ENCODE assay signal across 16 cellular contexts in the genomic region with DNA sequence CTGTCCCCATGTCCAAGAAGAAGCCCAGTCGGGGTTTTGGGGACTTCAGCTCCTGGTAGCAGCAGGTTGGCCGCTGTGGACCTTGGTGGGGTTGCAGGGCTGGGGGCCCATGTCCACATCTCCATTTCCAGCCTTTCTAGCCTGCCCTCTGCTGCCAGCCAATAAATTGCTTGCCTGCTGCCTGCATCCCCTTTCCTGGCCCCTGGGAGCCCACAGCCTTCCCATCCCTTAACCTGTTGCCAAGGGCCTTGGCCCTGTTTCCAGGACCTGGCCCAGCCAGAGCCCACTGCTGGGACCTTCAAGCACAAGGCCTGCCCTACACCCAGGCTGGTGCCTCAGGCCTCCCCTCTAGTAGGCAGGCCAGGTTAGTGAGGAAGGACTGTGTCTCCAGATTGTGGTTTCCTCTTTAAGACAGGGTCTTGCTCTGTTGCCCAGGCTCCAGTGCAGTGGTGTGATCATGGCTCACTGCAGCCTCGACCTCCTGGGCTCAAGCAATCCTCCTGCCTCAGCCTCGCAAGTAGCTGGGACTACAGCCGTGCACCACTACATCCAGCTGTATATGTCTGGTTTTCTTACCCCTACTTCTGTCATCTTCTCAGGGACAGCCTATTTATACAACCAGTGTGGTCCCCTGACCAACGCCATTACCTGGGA. TPM values are rescaled to one million over a fixed set of nuclear protein-coding genes. Genes with fewer than 3 reads are reported as not detected.
A peak's percentile ranks its signal among the peaks of the same experiment; 100 is the strongest.
DNase-seq lines count a peak whose midpoint lies in the region; ATAC-seq and TF ChIP-seq lines count a peak whose summit lies in the region.
"Had no signal": no experiment of that assay in that cellular context is flagged by ENCODE, and none has a peak within 500 bp of the region (broad histone marks: within the 10 kb centered on the region; RNA-seq: fewer than 3 reads in every experiment).

No MANE protein-coding gene starts in this region.

- no peaks in the 10 kb centered on the region for H3K9me3 ChIP-seq in left ventricle myocardium inferior (replicated peaks)
- H3K9me3 ChIP-seq in heart left ventricle: no peaks in the 10 kb centered on the region
- no peaks in the 10 kb centered on the region for H3K9me3 ChIP-seq in osteoblast (ENCODE audit: low read depth, low read length)
- H3K9me3 ChIP-seq in hepatocyte (ENCODE audit: low read depth): no peaks in the 10 kb centered on the region

- H3K27me3 ChIP-seq in left ventricle myocardium inferior (ENCODE audit: low read depth): no peaks in the 10 kb centered on the region
- H3K27me3 ChIP-seq in heart left ventricle: no peaks in the 10 kb centered on the region
- no peaks in the 10 kb centered on the region for H3K27me3 ChIP-seq in osteoblast (ENCODE audit: insufficient read depth, low read length)
- H3K27me3 ChIP-seq in hepatocyte: no peaks in the 10 kb centered on the region

- no peak for ATAC-seq in heart left ventricle
- no peak for ATAC-seq in activated CD8-positive, alpha-beta T cell treated with anti-CD3 and anti-CD28 coated beads for 36 hours
- ATAC-seq in effector memory CD8-positive, alpha-beta T cell (replicated peaks): no peak
- no peak for ATAC-seq in GM19328 (IDR thresholded peaks at IDR 0.05; ENCODE audit: unreplicated experiment)
- ATAC-seq: CD8-positive, alpha-beta T cell had no signal

- H3K4me1 Mint-ChIP-seq in activated CD8-positive, alpha-beta T cell treated with anti-CD3 and anti-CD28 coated beads for 36 hours (ENCODE audit: low read depth): peaks cover 6% of the 10 kb centered on the region
- peaks cover 6 to 7% of the 10 kb centered on the region in 2 donors for H3K4me1 Mint-ChIP-seq in effector memory CD8-positive, alpha-beta T cell (ENCODE audit: low read depth in 2 of 2)

- no peak for TF ChIP-seq POLR2A in heart left ventricle (IDR thresholded peaks at IDR 0.05)

- H3K36me3 ChIP-seq in left ventricle myocardium inferior (peaks cover 60% of the 10 kb centered on the region), heart left ventricle (peaks cover 0 to 69% (median 57%) of the 10 kb centered on the region in 9 donors), osteoblast (ENCODE audit: insufficient read depth, low read length) (peaks cover 18% of the 10 kb centered on the region), hepatocyte (replicated peaks; ENCODE audit: insufficient read depth, low read depth) (no peaks in the 10 kb centered on the region)

- peaks cover 16% of the 10 kb centered on the region for H3K36me3 Mint-ChIP-seq in activated CD8-positive, alpha-beta T cell treated with anti-CD3 and anti-CD28 coated beads for 36 hours (ENCODE audit: low read depth)
- H3K36me3 Mint-ChIP-seq in effector memory CD8-positive, alpha-beta T cell (ENCODE audit: insufficient read depth): peaks cover 61% of the 10 kb centered on the region

- H3K79me2 ChIP-seq in osteoblast (ENCODE audit: insufficient read depth, low read length) (no peaks in the 10 kb centered on the region), hepatocyte (no peaks in the 10 kb centered on the region)

- H3K4me3 ChIP-seq in left ventricle myocardium inferior (no peak overlapping the region), heart left ventricle (no peak overlapping the region), osteoblast (ENCODE audit: insufficient read depth, low read length) (no peak overlapping the region), hepatocyte (no peak overlapping the region)
- H3K4me3 ChIP-seq: PC-9 had no signal

- H3K27ac Mint-ChIP-seq in activated CD8-positive, alpha-beta T cell treated with anti-CD3 and anti-CD28 coated beads for 36 hours: peak overlapping the region; percentile 64
- peak overlapping the region; percentile 76 to 82 for H3K27ac Mint-ChIP-seq in effector memory CD8-positive, alpha-beta T cell
- H3K27ac Mint-ChIP-seq: CD8-positive, alpha-beta T cell had no signal

- H3K4me1 ChIP-seq in left ventricle myocardium inferior: peaks cover 31% of the 10 kb centered on the region
- peaks cover 6 to 29% (median 26%) of the 10 kb centered on the region in 12 donors for H3K4me1 ChIP-seq in heart left ventricle
- peaks cover 18% of the 10 kb centered on the region for H3K4me1 ChIP-seq in osteoblast (ENCODE audit: insufficient read depth, low read length)
- H3K4me1 ChIP-seq in hepatocyte (ENCODE audit: insufficient read depth): no peaks in the 10 kb centered on the region

- CTCF ChIA-PET in activated CD8-positive, alpha-beta T cell treated with anti-CD3 and anti-CD28 coated beads for 36 hours (lab: Charles Lee): no interaction called here

- no peaks in the 10 kb centered on the region for H4K20me1 ChIP-seq in osteoblast (ENCODE audit: insufficient read depth, low read length)
- no peaks in the 10 kb centered on the region for H4K20me1 ChIP-seq in hepatocyte (ENCODE audit: insufficient read depth, poor library complexity, severe bottlenecking)

- WGBS in heart left ventricle, 4 donors: 84 to 99% (median 92%) methylated on average over 6 of the region's 6 CpGs
- 86% methylated on average over 6 of the region's 6 CpGs for WGBS in hepatocyte (ENCODE audit: low lambda C conversion rate, missing lambda C conversion rate)

- POLR2A ChIA-PET in activated CD8-positive, alpha-beta T cell treated with anti-CD3 and anti-CD28 coated beads for 36 hours (lab: Charles Lee): no interaction called here

- no peaks in the 10 kb centered on the region for H3K9me2 ChIP-seq in hepatocyte (replicated peaks; ENCODE audit: insufficient read depth)

- no peaks in the 10 kb centered on the region for H3K27me3 Mint-ChIP-seq in activated CD8-positive, alpha-beta T cell treated with anti-CD3 and anti-CD28 coated beads for 36 hours
- no peaks in the 10 kb centered on the region for H3K27me3 Mint-ChIP-seq in effector memory CD8-positive, alpha-beta T cell

- TF ChIP-seq CTCF in left ventricle myocardium inferior (IDR thresholded peaks at IDR 0.05; ENCODE audit: borderline replicate concordance) (no peak), heart left ventricle (IDR thresholded peaks at IDR 0.05) (no peak), osteoblast (IDR thresholded peaks at IDR 0.05; ENCODE audit: extremely low read depth, low read depth, low read length) (no peak), hepatocyte (IDR thresholded peaks at IDR 0.05; ENCODE audit: poor library complexity) (no peak)
- no peak for TF ChIP-seq CTCF in activated CD8-positive, alpha-beta T cell treated with anti-CD3 and anti-CD28 coated beads for 36 hours (IDR thresholded peaks at IDR 0.05)

- H3K4me2 ChIP-seq in osteoblast (ENCODE audit: insufficient read depth, low read length) (no peak overlapping the region), hepatocyte (no peak overlapping the region)
- H3K4me2 ChIP-seq: PC-9 had no signal

- H2AFZ ChIP-seq in osteoblast (ENCODE audit: low read length) (no peak overlapping the region), hepatocyte (no peak overlapping the region)
- H2AFZ ChIP-seq: PC-9 had no signal

- intact Hi-C loops in left ventricle myocardium inferior (cut with micrococcal nuclease): no loop called here
- intact Hi-C loops in heart left ventricle (cut with DNase I): no loop called here
- intact Hi-C loops in activated CD8-positive, alpha-beta T cell treated with anti-CD3 and anti-CD28 coated beads for 36 hours (cut with micrococcal nuclease): no loop called here

- peak overlapping the region; percentile 23 for H3K27ac ChIP-seq in left ventricle myocardium inferior (replicated peaks)
- H3K27ac ChIP-seq in heart left ventricle: peak overlapping the region in 1 of 12 donors; percentile 13
- H3K27ac ChIP-seq in osteoblast (ENCODE audit: low read depth, low read length): no peak overlapping the region
- no peak overlapping the region for H3K27ac ChIP-seq in hepatocyte
- H3K27ac ChIP-seq: PC-9 had no signal

- no peaks in the 10 kb centered on the region for H3K9me3 Mint-ChIP-seq in activated CD8-positive, alpha-beta T cell treated with anti-CD3 and anti-CD28 coated beads for 36 hours
- H3K9me3 Mint-ChIP-seq in effector memory CD8-positive, alpha-beta T cell: no peaks in the 10 kb centered on the region
- H3K9me3 Mint-ChIP-seq: CD8-positive, alpha-beta T cell; H9 had no signal

- no peak overlapping the region for H3K4me3 Mint-ChIP-seq in activated CD8-positive, alpha-beta T cell treated with anti-CD3 and anti-CD28 coated beads for 36 hours
- no peak overlapping the region for H3K4me3 Mint-ChIP-seq in effector memory CD8-positive, alpha-beta T cell
- H3K4me3 Mint-ChIP-seq: CD8-positive, alpha-beta T cell; H9 had no signal

- DNase-seq in left ventricle myocardium inferior: no peak
- DNase-seq in heart left ventricle: no peak
- no peak for DNase-seq in activated CD8-positive, alpha-beta T cell treated with anti-CD3 and anti-CD28 coated beads for 36 hours
- no peak for DNase-seq in effector memory CD8-positive, alpha-beta T cell
- DNase-seq in osteoblast (ENCODE audit: insufficient read length, low spot score, missing footprints): peak; percentile 73
- no peak for DNase-seq in hepatocyte (ENCODE audit: low spot score)
- no peak for DNase-seq in effector CD4-positive, alpha-beta T cell
- DNase-seq: AML-193; CD8-positive, alpha-beta T cell; H9; IMR-90; NCI-H1105; NCI-H1694; NCI-H524; PC-9 had no signal

RNA-seq across cellular contexts. Expression of a gene that starts 29.7 kb away (rescaled TPM):
- total RNA-seq in left ventricle myocardium inferior: 27.1 TPM
- total RNA-seq in heart left ventricle: 10 to 100 TPM; 13.5 to 31.0 (median 23.8) TPM
- polyA plus RNA-seq in heart left ventricle: 10 to 100 TPM; 23.2 to 25.8 TPM
- 10 to 100 TPM; 41.5 to 42.5 TPM for total RNA-seq in activated CD8-positive, alpha-beta T cell treated with anti-CD3 and anti-CD28 coated beads for 36 hours
- total RNA-seq in osteoblast: 25.3 and 29.2 TPM in 2 replicates
- total RNA-seq in hepatocyte: 22.8 and 28.3 TPM in 2 replicates
- polyA plus RNA-seq in hepatocyte: 30.0 and 38.6 TPM in 2 replicates

RNA-seq across cellular contexts. Expression of a gene that starts 40.0 kb away (rescaled TPM):
- total RNA-seq in left ventricle myocardium inferior: 8.3 TPM
- 10 to 100 TPM in 1 of 9 donors, 1 to 10 TPM in 8; 6.3 to 10.0 (median 7.5) TPM for total RNA-seq in heart left ventricle
- 1 to 10 TPM; 2.5 to 2.8 TPM for polyA plus RNA-seq in heart left ventricle
- 1 to 10 TPM in 1 of 2 experiments, under 1 TPM in 1; 0.99 to 1.2 TPM for total RNA-seq in activated CD8-positive, alpha-beta T cell treated with anti-CD3 and anti-CD28 coated beads for 36 hours
- total RNA-seq in osteoblast: 1.8 and 2.2 TPM in 2 replicates
- total RNA-seq in hepatocyte: 1.9 and 2.0 TPM in 2 replicates
- 3.1 and 3.5 TPM in 2 replicates for polyA plus RNA-seq in hepatocyte

RNA-seq across cellular contexts. Expression of a gene that starts 53.5 kb away (rescaled TPM):
- total RNA-seq in left ventricle myocardium inferior (18.3 TPM), heart left ventricle (10 to 100 TPM; 14.1 to 54.1 (median 24.5) TPM), osteoblast (10.5 and 13.3 TPM in 2 replicates), hepatocyte (38.2 and 48.2 TPM in 2 replicates)
- polyA plus RNA-seq in heart left ventricle (100 to 1,000 TPM in 1 of 2 donors, 10 to 100 TPM in 1; 22.7 to 226 TPM), hepatocyte (119 and 139 TPM in 2 replicates)
- 10 to 100 TPM; 38.6 to 41.3 TPM for total RNA-seq in activated CD8-positive, alpha-beta T cell treated with anti-CD3 and anti-CD28 coated beads for 36 hours
